In genomic region chr9:77215874-77216273, GRCh38 we compare ENCODE assay signal across 10 cellular contexts. TPM values are rescaled to one million over a fixed set of nuclear protein-coding genes. Genes with fewer than 3 reads are reported as not detected.
DNase-seq lines count a peak whose midpoint lies in the region; ATAC-seq and TF ChIP-seq lines count a peak whose summit lies in the region.
"Had no signal": no experiment of that assay in that cellular context is flagged by ENCODE, and none has a peak within 500 bp of the region (broad histone marks: within the 10 kb centered on the region; RNA-seq: fewer than 3 reads in every experiment).

No MANE protein-coding gene starts in this region.

- no peaks in the 10 kb centered on the region for H3K27me3 Mint-ChIP-seq in type B pancreatic cell
- H3K27me3 Mint-ChIP-seq: activated B cell treated with CpG ODN at 0.5 μM for 24 hours had no signal

- H3K4me1 Mint-ChIP-seq in type B pancreatic cell (ENCODE audit: unreplicated experiment), result no peaks in the 10 kb centered on the region
- H3K4me1 Mint-ChIP-seq: activated B cell treated with CpG ODN at 0.5 μM for 24 hours had no signal

- H3K4me2 ChIP-seq in PC-9, result no peak overlapping the region

- TF ChIP-seq CTCF in left ventricle myocardium inferior (IDR thresholded peaks at IDR 0.05; ENCODE audit: borderline replicate concordance), result peak; percentile 21
- peak; percentile 36; the same call in 1 of the 2 replicates for TF ChIP-seq CTCF in PC-9 (conservative IDR thresholded peaks at IDR 0.05)
- peak; percentile 38 for TF ChIP-seq CTCF in fibroblast of villous mesenchyme (IDR thresholded peaks at IDR 0.05; ENCODE audit: insufficient read depth, low read depth, low read length)
- peak; percentile 23 for TF ChIP-seq CTCF in type B pancreatic cell (conservative IDR thresholded peaks at IDR 0.05)
- no peak for TF ChIP-seq CTCF in tibial nerve (IDR thresholded peaks at IDR 0.05)

- 61 to 65% methylated on average over 5 of the region's 5 CpGs for WGBS in tibial nerve, 2 donors

- H3K36me3 ChIP-seq in left ventricle myocardium inferior (peaks cover 49% of the 10 kb centered on the region), PC-9 (ENCODE audit: low read depth) (0 out of 2 replicates have a peak, but pooled peaks cover 3% of the 10 kb centered on the region), tibial nerve (peaks cover 0 to 26% (median 0%) of the 10 kb centered on the region in 3 donors)

- H3K27ac ChIP-seq in left ventricle myocardium inferior (replicated peaks) (no peak overlapping the region), PC-9 (no peak overlapping the region), tibial nerve (no peak overlapping the region)

- intact Hi-C loops in left ventricle myocardium inferior (cut with micrococcal nuclease) (no loop called here), left cardiac atrium (cut with DNase I) (no loop called here), PC-9 (cut with micrococcal nuclease; ENCODE audit: unreplicated experiment) (loop anchor here (2.0 kb wide), 1 partner anchor 405 kb away; no protein-coding TSS in a partner anchor)

- no peaks in the 10 kb centered on the region for H3K9me3 Mint-ChIP-seq in type B pancreatic cell
- H3K9me3 Mint-ChIP-seq: activated B cell treated with CpG ODN at 0.5 μM for 24 hours had no signal

- H3K9me2 ChIP-seq in PC-9 (ENCODE audit: insufficient read depth), result no peaks in the 10 kb centered on the region; the same call in 1 of the 2 replicates

- no peak overlapping the region for H3K27ac Mint-ChIP-seq in type B pancreatic cell
- H3K27ac Mint-ChIP-seq: activated B cell treated with CpG ODN at 0.5 μM for 24 hours had no signal

- H3K4me3 ChIP-seq in left ventricle myocardium inferior, result no peak overlapping the region
- H3K4me3 ChIP-seq in PC-9, result no peak overlapping the region
- no peak overlapping the region for H3K4me3 ChIP-seq in fibroblast of villous mesenchyme (ENCODE audit: low read depth, low read length)
- H3K4me3 ChIP-seq in tibial nerve, result no peak overlapping the region

- CTCF ChIA-PET in PC-9 (lab: Charles Lee), result interaction anchor here (0.6 to 1.1 kb wide), 2 partner anchors 25 to 49 kb away, joined by 3 read pairs; no protein-coding TSS in a partner anchor

- no TSS peak for BruUV-seq in PC-9 (replicated peaks; lab: Mats Ljungman, UMichigan)

- no peaks in the 10 kb centered on the region for H3F3A ChIP-seq in PC-9 (ENCODE audit: insufficient read depth, low read depth)

- no peaks in the 10 kb centered on the region for H4K20me1 ChIP-seq in PC-9 (ENCODE audit: insufficient read depth)

- H3K4me3 Mint-ChIP-seq in type B pancreatic cell, result no peak overlapping the region
- H3K4me3 Mint-ChIP-seq: activated B cell treated with CpG ODN at 0.5 μM for 24 hours had no signal

- peaks cover 9% of the 10 kb centered on the region for H3K36me3 Mint-ChIP-seq in type B pancreatic cell

- H3K9me3 ChIP-seq in left ventricle myocardium inferior (replicated peaks), result no peaks in the 10 kb centered on the region
- H3K9me3 ChIP-seq in PC-9 (ENCODE audit: insufficient read depth, low read depth), result no peaks in the 10 kb centered on the region
- H3K9me3 ChIP-seq in tibial nerve, result no peaks in the 10 kb centered on the region

- POLR2A ChIA-PET in PC-9 (lab: Charles Lee; ENCODE audit: unreplicated experiment), result no interaction called here

- H3K27me3 ChIP-seq in left ventricle myocardium inferior (ENCODE audit: low read depth), result no peaks in the 10 kb centered on the region
- no peaks in the 10 kb centered on the region for H3K27me3 ChIP-seq in PC-9 (ENCODE audit: insufficient read depth, low read depth)
- H3K27me3 ChIP-seq in tibial nerve, result no peaks in the 10 kb centered on the region

- no peak for TF ChIP-seq EP300 in tibial nerve (IDR thresholded peaks at IDR 0.05)

- TF ChIP-seq POLR2A in tibial nerve (IDR thresholded peaks at IDR 0.05), result no peak

- H3K79me2 ChIP-seq in PC-9 (ENCODE audit: low read depth), result no peaks in the 10 kb centered on the region

- H3K4me1 ChIP-seq in left ventricle myocardium inferior, result no peaks in the 10 kb centered on the region
- no peaks in the 10 kb centered on the region for H3K4me1 ChIP-seq in PC-9 (replicated peaks; ENCODE audit: insufficient read depth)
- H3K4me1 ChIP-seq in tibial nerve, result no peaks in the 10 kb centered on the region

- DNase-seq in left ventricle myocardium inferior (no peak), left cardiac atrium (no peak), PC-9 (no peak), fibroblast of villous mesenchyme (ENCODE audit: low read depth) (peak; percentile 30), type B pancreatic cell (ENCODE audit: extremely low spot score, unreplicated experiment) (no peak), NCI-H1092 (lab: John Stamatoyannopoulos, UW) (no peak), tibial nerve (ENCODE audit: low spot score in 2 of 2) (no peak)
- DNase-seq: activated B cell treated with CpG ODN at 0.5 μM for 24 hours, NCI-H2107 had no signal

- H2AFZ ChIP-seq in PC-9, result no peak overlapping the region

- ATAC-seq in left cardiac atrium (no peak), GM19351 (IDR thresholded peaks at IDR 0.05; ENCODE audit: unreplicated experiment) (no peak)

RNA-seq across cellular contexts. Expression of gene VPS13A, which starts 38.5 kb away (rescaled TPM):
- 32.5 TPM for total RNA-seq in left ventricle myocardium inferior
- total RNA-seq in left cardiac atrium, result 10 to 100 TPM; 31.2 to 31.9 TPM
- 37.4 and 53.9 TPM in 2 replicates for total RNA-seq in PC-9 (2021)
- total RNA-seq in fibroblast of villous mesenchyme, result 35.1 and 53.1 TPM in 2 replicates
- 30.5 and 41.3 TPM in 2 replicates for total RNA-seq in type B pancreatic cell (ENCODE audit: low replicate concordance)
- 10 to 100 TPM; 24.6 to 31.0 (median 27.6) TPM for total RNA-seq in tibial nerve

Comparison
In these comparisons a context has a peak if more than half of its experiments do, and no peak if none do; other contexts are left out.
1. CTCF ChIP-seq: peak in left ventricle myocardium inferior (single experiment), PC-9 (single experiment), fibroblast of villous mesenchyme (single experiment) and type B pancreatic cell (single experiment); none in tibial nerve (0 of 5).